ENCODE assay signal across 3 cellular contexts in the genomic region with DNA sequence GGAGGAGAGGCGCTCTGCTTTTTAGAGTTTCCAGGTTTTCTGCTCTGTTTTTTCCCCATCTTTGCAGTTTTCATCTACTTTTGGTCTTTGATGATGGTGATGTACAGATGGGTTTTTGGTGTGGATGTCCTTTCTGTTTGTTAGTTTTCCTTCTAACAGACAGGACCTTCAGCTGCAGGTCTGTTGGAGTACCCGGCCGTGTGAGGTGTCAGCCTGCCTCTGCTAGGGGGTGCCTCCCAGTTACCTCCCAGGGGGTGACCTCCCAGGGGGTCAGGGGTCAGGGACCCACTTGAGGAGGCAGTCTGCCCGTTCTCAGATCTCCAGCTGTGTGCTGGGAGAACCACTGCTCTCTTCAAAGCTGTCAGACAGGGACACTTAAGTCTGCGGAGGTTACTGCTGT. TPM values are rescaled to one million over a fixed set of nuclear protein-coding genes. Genes with fewer than 3 reads are reported as not detected.
"Had no signal": no experiment of that assay in that cellular context is flagged by ENCODE, and none has a peak within 500 bp of the region (broad histone marks: within the 10 kb centered on the region; RNA-seq: fewer than 3 reads in every experiment).

No MANE protein-coding gene starts in this region.

RNA-seq across cellular contexts. Expression of a gene that starts 22.5 kb away (rescaled TPM):
- total RNA-seq: activated CD4-positive, alpha-beta T cell treated with anti-CD3 and anti-CD28 coated beads, Interleukin-2, amount 10 ng/mL, durations not matched to agents 24 days and 14 days; activated CD8-positive, alpha-beta T cell treated with anti-CD3 and anti-CD28 coated beads for 36 hours; T-helper 1 cell treated with Interleukin-12 subunit alpha and Interleukin-12 subunit beta and Interleukin-4 antibody, amounts not matched to agents 30 ng/mL and 1 ng/mL, for 36 hours had no signal
